In genomic region chr16:28865722-28866453, GRCh38 we compare ENCODE assay signal across 1 cellular context.
A peak's percentile ranks its signal among the peaks of the same experiment; 100 is the strongest.
TF ChIP-seq lines count a peak whose summit lies in the region.

No MANE protein-coding gene starts in this region.

TF ChIP-seq in HepG2, 621 proteins besides CTCF, POLR2A, EP300 and RAD21 (continued from another document and continues in another):
- TF ChIP-seq AHDC1 (CRISPR knock-in tag; IDR thresholded peaks at IDR 0.05; ENCODE audit: borderline replicate concordance) = no peak
- no peak; the same call in 1 of the 2 replicates for TF ChIP-seq MEIS2 (CRISPR knock-in tag; IDR thresholded peaks at IDR 0.05)
- no peak for TF ChIP-seq CBX5 (CRISPR knock-in tag; IDR thresholded peaks at IDR 0.05; ENCODE audit: borderline replicate concordance)
- no peak for TF ChIP-seq TEAD2 (CRISPR knock-in tag; IDR thresholded peaks at IDR 0.05)
- no peak for TF ChIP-seq RORA (CRISPR knock-in tag; IDR thresholded peaks at IDR 0.05)
- no peak for TF ChIP-seq ZFP36L1 (CRISPR knock-in tag; IDR thresholded peaks at IDR 0.05)
- TF ChIP-seq CREM (IDR thresholded peaks at IDR 0.05) = no peak
- TF ChIP-seq CREM (CRISPR knock-in tag; IDR thresholded peaks at IDR 0.05) = no peak
- no peak for TF ChIP-seq ZNF710 (CRISPR knock-in tag; IDR thresholded peaks at IDR 0.05; ENCODE audit: borderline replicate concordance)
- TF ChIP-seq ZNF280D (CRISPR knock-in tag; IDR thresholded peaks at IDR 0.05) = no peak
- no peak for TF ChIP-seq THAP7 (CRISPR knock-in tag; IDR thresholded peaks at IDR 0.05)
- no peak for TF ChIP-seq NCOA5 (CRISPR knock-in tag; IDR thresholded peaks at IDR 0.05)
- TF ChIP-seq ZSCAN22 (CRISPR knock-in tag; IDR thresholded peaks at IDR 0.05) = no peak
- no peak for TF ChIP-seq SRSF9 (IDR thresholded peaks at IDR 0.05; ENCODE audit: borderline replicate concordance, insufficient read depth, low read depth, low read length, poor library complexity, severe bottlenecking)
- no peak for TF ChIP-seq KAT2B (IDR thresholded peaks at IDR 0.05; ENCODE audit: borderline replicate concordance, low read depth, low read length)
- TF ChIP-seq HOXA3 (CRISPR knock-in tag; IDR thresholded peaks at IDR 0.05) = peak; percentile 64
- no peak for TF ChIP-seq ZNF280B (CRISPR knock-in tag; IDR thresholded peaks at IDR 0.05; ENCODE audit: borderline replicate concordance)
- no peak for TF ChIP-seq BCL3 (CRISPR knock-in tag; IDR thresholded peaks at IDR 0.05)
- TF ChIP-seq ATF3 (CRISPR knock-in tag; IDR thresholded peaks at IDR 0.05) = no peak
- TF ChIP-seq YY1 (IDR thresholded peaks at IDR 0.05; ENCODE audit: insufficient read depth, insufficient replicate concordance, low read depth, low read length) = no peak
- no peak for TF ChIP-seq SOX6 (IDR thresholded peaks at IDR 0.05)
- no peak for TF ChIP-seq SOX6 (CRISPR knock-in tag; IDR thresholded peaks at IDR 0.05)
- no peak for TF ChIP-seq ZNF274 (CRISPR knock-in tag; IDR thresholded peaks at IDR 0.05)
- peak; percentile 78 for TF ChIP-seq HNF4A (CRISPR knock-in tag; IDR thresholded peaks at IDR 0.05)
- no peak for TF ChIP-seq MTF2 (CRISPR knock-in tag; IDR thresholded peaks at IDR 0.05; ENCODE audit: borderline replicate concordance)
- TF ChIP-seq PATZ1 (CRISPR knock-in tag; IDR thresholded peaks at IDR 0.05) = peak; percentile 84
- no peak for TF ChIP-seq ZNF3 (CRISPR knock-in tag; IDR thresholded peaks at IDR 0.05)
- no peak for TF ChIP-seq IKZF5 (CRISPR knock-in tag; IDR thresholded peaks at IDR 0.05)
- TF ChIP-seq FOXO4 (CRISPR knock-in tag; conservative IDR thresholded peaks at IDR 0.05) = no peak
- TF ChIP-seq ZNF432 (CRISPR knock-in tag; IDR thresholded peaks at IDR 0.05; ENCODE audit: borderline replicate concordance) = no peak
- TF ChIP-seq ZNF839 (CRISPR knock-in tag; IDR thresholded peaks at IDR 0.05; ENCODE audit: borderline replicate concordance) = no peak
- no peak for TF ChIP-seq REXO4 (CRISPR knock-in tag; IDR thresholded peaks at IDR 0.05; ENCODE audit: borderline replicate concordance)
- TF ChIP-seq TFE3 (CRISPR knock-in tag; IDR thresholded peaks at IDR 0.05) = no peak
- no peak for TF ChIP-seq ZNF33A (CRISPR knock-in tag; IDR thresholded peaks at IDR 0.05; ENCODE audit: borderline replicate concordance)
- no peak for TF ChIP-seq ZBTB44 (CRISPR knock-in tag; IDR thresholded peaks at IDR 0.05)
